1 cellular context compared by ENCODE assay signal in genomic region chr2:55103039-55103438, GRCh38.
TF ChIP-seq lines count a peak whose summit lies in the region.

No MANE protein-coding gene starts in this region.

TF ChIP-seq in SK-N-SH, 30 proteins besides CTCF, POLR2A, EP300 and RAD21 (continued from another document):
- TF ChIP-seq MAX (IDR thresholded peaks at IDR 0.05; ENCODE audit: low read depth) (0 out of 2 replicates have a peak, but pooled peaks have one; percentile 14), JUND (IDR thresholded peaks at IDR 0.05) (peak; percentile 45; the same call in 1 of the 2 replicates), REST (IDR thresholded peaks at IDR 0.05; ENCODE audit: low read depth, low read length) (no peak), POLR2AphosphoS5 (IDR thresholded peaks at IDR 0.05; ENCODE audit: low read depth, low read length) (peak; percentile 81; the same call in 1 of the 2 replicates), FOXM1 (IDR thresholded peaks at IDR 0.05; ENCODE audit: low read depth) (peak; percentile 62; the same call in 1 of the 2 replicates), FOSL2 (IDR thresholded peaks at IDR 0.05; ENCODE audit: borderline replicate concordance, low read depth) (peak; percentile 9; the same call in 1 of the 2 replicates), RXRA (IDR thresholded peaks at IDR 0.05; ENCODE audit: borderline replicate concordance, low read depth) (peak; percentile 69; the same call in 1 of the 2 replicates)
TF ChIP-seq in SK-N-SH: peak in this region for 8.
